In genomic region chr4:1809754-1810502, GRCh38 we compare ENCODE assay signal across 8 cellular contexts. TPM values are rescaled to one million over a fixed set of nuclear protein-coding genes. Genes with fewer than 3 reads are reported as not detected.
DNase-seq lines count a peak whose midpoint lies in the region; ATAC-seq, FAIRE-seq and TF ChIP-seq lines count a peak whose summit lies in the region.

No MANE protein-coding gene starts in this region.

- H3K27ac ChIP-seq in trophoblast cell (ENCODE audit: low read depth, low read length) = no peak overlapping the region
- H3K27ac ChIP-seq in upper lobe of left lung = no peak overlapping the region

- peak; percentile 77 to 93 (median 84) for TF ChIP-seq CTCF in upper lobe of left lung (IDR thresholded peaks at IDR 0.05)

- H3K4me2 ChIP-seq in trophoblast cell (ENCODE audit: low read length) = no peak overlapping the region

- H3K4me1 ChIP-seq in trophoblast cell (ENCODE audit: control insufficient read depth in 1 of 2, insufficient read depth in 2 of 2, low read length in 2 of 2) (no peaks in the 10 kb centered on the region), upper lobe of left lung (peaks cover 0 to 7% (median 5%) of the 10 kb centered on the region in 4 donors)

- H2AK5ac ChIP-seq in trophoblast cell (ENCODE audit: low read length) = no peak overlapping the region

- H3K4ac ChIP-seq in trophoblast cell (ENCODE audit: low read depth, low read length) = no peak overlapping the region

- no peak overlapping the region for H3K27ac Mint-ChIP-seq in activated naive CD4-positive, alpha-beta T cell treated with anti-CD3 and anti-CD28 coated beads, Interleukin-2, amount 10 ng/mL, durations not matched to agents 7 days and 5 days

- H3K27me3 Mint-ChIP-seq in activated naive CD4-positive, alpha-beta T cell treated with anti-CD3 and anti-CD28 coated beads, Interleukin-2, amount 10 ng/mL, durations not matched to agents 7 days and 5 days = no peaks in the 10 kb centered on the region

- no peaks in the 10 kb centered on the region for H3K9me3 Mint-ChIP-seq in activated naive CD4-positive, alpha-beta T cell treated with anti-CD3 and anti-CD28 coated beads, Interleukin-2, amount 10 ng/mL, durations not matched to agents 7 days and 5 days

- no peak overlapping the region for H3K9ac ChIP-seq in trophoblast cell (ENCODE audit: low read length)

- no peak overlapping the region for H2BK120ac ChIP-seq in trophoblast cell (ENCODE audit: insufficient read depth, low read length, poor library complexity)

- no peaks in the 10 kb centered on the region for H3K79me1 ChIP-seq in trophoblast cell (ENCODE audit: low read length)

- peaks cover 3% of the 10 kb centered on the region for H3K9me3 ChIP-seq in trophoblast cell (ENCODE audit: insufficient read depth, low read depth, low read length)
- no peaks in the 10 kb centered on the region for H3K9me3 ChIP-seq in upper lobe of left lung

- CTCF ChIA-PET in activated naive CD4-positive, alpha-beta T cell treated with anti-CD3 and anti-CD28 coated beads, Interleukin-2, amount 10 ng/mL, durations not matched to agents 7 days and 5 days (lab: Charles Lee) = interaction anchor here (0.7 to 7.0 kb wide), 15 partner anchors 8 to 116 kb away, joined by 3 to 63 read pairs (median 4); no protein-coding TSS in a partner anchor

- H2BK12ac ChIP-seq in trophoblast cell (ENCODE audit: low read length) = no peak overlapping the region

- no peak overlapping the region for H3K23ac ChIP-seq in trophoblast cell (ENCODE audit: low read length)

- H4K12ac ChIP-seq in trophoblast cell (ENCODE audit: low read depth, low read length) = no peak overlapping the region

- no peak overlapping the region for H3K4me3 ChIP-seq in trophoblast cell (ENCODE audit: low read depth, low read length)
- no peak overlapping the region for H3K4me3 ChIP-seq in upper lobe of left lung

- H2AFZ ChIP-seq in trophoblast cell (ENCODE audit: insufficient read depth, low read length, poor library complexity) = no peak overlapping the region

- no peak overlapping the region for H3K14ac ChIP-seq in trophoblast cell (ENCODE audit: low read length)

- no peak overlapping the region for H4K8ac ChIP-seq in trophoblast cell (ENCODE audit: low read depth, low read length)

- ATAC-seq in SK-N-SH treated with all-trans-retinoic acid at 6 μM for 48 hours = peak; percentile 96
- ATAC-seq in upper lobe of left lung (ENCODE audit: low FRiP score in 2 of 2) = peak; percentile 72 to 79

- no peak for TF ChIP-seq EP300 in upper lobe of left lung (IDR thresholded peaks at IDR 0.05)

- no peak overlapping the region for H4K91ac ChIP-seq in trophoblast cell (ENCODE audit: low read depth, low read length)

- H3K36me3 ChIP-seq in trophoblast cell (ENCODE audit: control insufficient read depth in 1 of 2, insufficient read depth in 2 of 2, low read length in 2 of 2) (peaks cover 23 to 29% of the 10 kb centered on the region in 2 experiments), upper lobe of left lung (peaks cover 8 to 40% (median 24%) of the 10 kb centered on the region in 4 donors)

- no peak for TF ChIP-seq POLR2A in upper lobe of left lung (IDR thresholded peaks at IDR 0.05)

- peak; percentile 64 for FAIRE-seq in HTR-8/SVneo (lab: Jason Lieb, UNC)

- H3K4me3 Mint-ChIP-seq in activated naive CD4-positive, alpha-beta T cell treated with anti-CD3 and anti-CD28 coated beads, Interleukin-2, amount 10 ng/mL, durations not matched to agents 7 days and 5 days = no peak overlapping the region

- H3K4me1 Mint-ChIP-seq in activated naive CD4-positive, alpha-beta T cell treated with anti-CD3 and anti-CD28 coated beads, Interleukin-2, amount 10 ng/mL, durations not matched to agents 7 days and 5 days = no peaks in the 10 kb centered on the region

- no peaks in the 10 kb centered on the region for H3K79me2 ChIP-seq in trophoblast cell (ENCODE audit: control insufficient read depth, insufficient read depth, low read length, poor library complexity)

- H3K36me3 Mint-ChIP-seq in activated naive CD4-positive, alpha-beta T cell treated with anti-CD3 and anti-CD28 coated beads, Interleukin-2, amount 10 ng/mL, durations not matched to agents 7 days and 5 days = peaks cover 12% of the 10 kb centered on the region

- H3K18ac ChIP-seq in trophoblast cell (ENCODE audit: low read length) = no peak overlapping the region

- H2BK5ac ChIP-seq in trophoblast cell (ENCODE audit: low read depth, low read length, poor library complexity) = no peak overlapping the region

- no CpG with 5 or more reads among the region's 15 CpGs for WGBS in trophoblast cell (ENCODE audit: extremely low coverage, insufficient coverage, insufficient read length)
- 17 to 43% methylated on average over 1 to 9 of the region's 15 CpGs for WGBS in upper lobe of left lung, 2 donors

- H3K27me3 ChIP-seq in trophoblast cell (ENCODE audit: insufficient read depth, low read length) = no peaks in the 10 kb centered on the region
- no peaks in the 10 kb centered on the region for H3K27me3 ChIP-seq in upper lobe of left lung

- DNase-seq in DMS53 (lab: John Stamatoyannopoulos, UW) (peak; percentile 88), HTR-8/SVneo (ENCODE audit: insufficient read length, low spot score) (peak; percentile 89), glomerular visceral epithelial cell (ENCODE audit: extremely low spot score) (peak; percentile 71), trophoblast cell (peak; percentile 41 to 73), upper lobe of left lung (peak; percentile 63 to 95), DMS79 (lab: John Stamatoyannopoulos, UW) (no peak)
- peak; percentile 82 for DNase-seq in activated naive CD4-positive, alpha-beta T cell treated with anti-CD3 and anti-CD28 coated beads, Interleukin-2, amount 10 ng/mL, durations not matched to agents 7 days and 5 days

TF ChIP-seq in SK-N-SH treated with all-trans-retinoic acid at 6 μM for 48 hours, 23 proteins besides CTCF, POLR2A, EP300 and RAD21:
- no peak for TF ChIP-seq RARB (CRISPR knock-in tag; IDR thresholded peaks at IDR 0.05)
- TF ChIP-seq ZC3H10 (CRISPR knock-in tag; IDR thresholded peaks at IDR 0.05) = no peak
- TF ChIP-seq OSR1 (CRISPR knock-in tag; IDR thresholded peaks at IDR 0.05) = no peak
- TF ChIP-seq PATZ1 (CRISPR knock-in tag; IDR thresholded peaks at IDR 0.05; ENCODE audit: borderline replicate concordance) = no peak
- no peak for TF ChIP-seq GLIS3 (CRISPR knock-in tag; IDR thresholded peaks at IDR 0.05)
- no peak for TF ChIP-seq ISL1 (CRISPR knock-in tag; IDR thresholded peaks at IDR 0.05)
- no peak for TF ChIP-seq CREB5 (CRISPR knock-in tag; IDR thresholded peaks at IDR 0.05; ENCODE audit: low read depth)
- no peak for TF ChIP-seq TSHZ2 (CRISPR knock-in tag; IDR thresholded peaks at IDR 0.05)

RNA-seq across cellular contexts. Expression of gene FGFR3, which starts 16.8 kb away (rescaled TPM):
- polyA plus RNA-seq in trophoblast cell (2013) = 9.7 and 9.8 TPM in 2 replicates
- total RNA-seq in upper lobe of left lung = 10 to 100 TPM; 18.5 to 92.2 (median 24.4) TPM

RNA-seq across cellular contexts. Expression of gene LETM1, which starts 46.0 kb away (rescaled TPM):
- 13.5 and 14.3 TPM in 2 replicates for polyA plus RNA-seq in trophoblast cell (2013)
- total RNA-seq in upper lobe of left lung = 10 to 100 TPM; 31.4 to 98.5 (median 47.8) TPM
